ENCODE assay signal across 26 cellular contexts in genomic region chr4:182746876-182747275, GRCh38.
DNase-seq lines count a peak whose midpoint lies in the region; ATAC-seq, FAIRE-seq and TF ChIP-seq lines count a peak whose summit lies in the region.
"Had no signal": no experiment of that assay in that cellular context is flagged by ENCODE, and none has a peak within 500 bp of the region (broad histone marks: within the 10 kb centered on the region; RNA-seq: fewer than 3 reads in every experiment).

No MANE protein-coding gene starts in this region.

- FAIRE-seq in D721Med (lab: Jason Lieb, UNC) = peak; percentile 29
- FAIRE-seq: A549, GM12878, GM12892, GM19239 had no signal

- H3K4me3 ChIP-seq in epithelial cell of esophagus (ENCODE audit: low read length) = no peak overlapping the region
- H3K4me3 ChIP-seq: A549; BLaER1 treated with 17β-estradiol and CSF1 and Interleukin-3, amounts not matched to agents 10 nM and 100 nM; GM12878 had no signal

- TF ChIP-seq CTCF in D721Med (IDR thresholded peaks at IDR 0.05; ENCODE audit: insufficient read depth, missing control alignments) = no peak
- TF ChIP-seq CTCF in VCaP (conservative IDR thresholded peaks at IDR 0.05) = no peak
- no peak for TF ChIP-seq CTCF in epithelial cell of esophagus (IDR thresholded peaks at IDR 0.05; ENCODE audit: insufficient read depth, low read depth, low read length, missing control alignments)
- TF ChIP-seq CTCF in GM20000 (IDR thresholded peaks at IDR 0.05; ENCODE audit: extremely low read depth, missing control alignments) = no peak

- no peak for ATAC-seq in GM18907 (IDR thresholded peaks at IDR 0.05; ENCODE audit: unreplicated experiment)
- ATAC-seq: A549; CD8-positive, alpha-beta T cell; GM12878 had no signal

- peak overlapping the region; percentile 82; the same call in 1 of the 2 replicates for H3K27ac ChIP-seq in VCaP
- H3K27ac ChIP-seq: 22Rv1; A549; BLaER1 treated with 17β-estradiol and CSF1 and Interleukin-3, amounts not matched to agents 10 nM and 100 nM; C4-2B had no signal

- DNase-seq in D721Med (ENCODE audit: insufficient read length, low spot score) (no peak), dermis blood vessel endothelial cell (peak; percentile 50), epithelial cell of esophagus (ENCODE audit: low read depth) (peak; percentile 53), hippocampal formation (lab: John Stamatoyannopoulos, UW) (no peak), GM20000 (ENCODE audit: low spot score) (no peak)
- DNase-seq: AML-193; Caco-2; Calu3; CD4-positive, alpha-beta T cell; CD8-positive, alpha-beta T cell; DMS 273 treated with DMSO at 0.1 percent for 48 hours; DMS153; DMS53; DMS79; DND-41; EL; GDM1 had no signal

Comparison
In these comparisons a context has a peak if more than half of its experiments do, and no peak if none do; other contexts are left out.
1. DNase-seq: peak in dermis blood vessel endothelial cell (single experiment) and epithelial cell of esophagus (single experiment); none in D721Med (single experiment), hippocampal formation (0 of 2) and GM20000 (single experiment).